Comparison of ENCODE assay signal across 23 cellular contexts in genomic region chr12:1367331-1367730, GRCh38.
DNase-seq lines count a peak whose midpoint lies in the region; ATAC-seq, FAIRE-seq and TF ChIP-seq lines count a peak whose summit lies in the region.
"Had no signal": no experiment of that assay in that cellular context is flagged by ENCODE, and none has a peak within 500 bp of the region (broad histone marks: within the 10 kb centered on the region; RNA-seq: fewer than 3 reads in every experiment).

No MANE protein-coding gene starts in this region.

- H3K36me3 ChIP-seq in cardiac muscle cell = no peaks in the 10 kb centered on the region
- H3K36me3 ChIP-seq in astrocyte (ENCODE audit: insufficient read depth, low read length) = no peaks in the 10 kb centered on the region
- H3K36me3 ChIP-seq: BE2C, SJSA1 had no signal

- no peak for FAIRE-seq in astrocyte (lab: Jason Lieb, UNC)
- FAIRE-seq: GM12878, GM19239, K562 had no signal

- H3K27me3 ChIP-seq in cardiac muscle cell (no peaks in the 10 kb centered on the region), astrocyte (ENCODE audit: insufficient read depth, low read length) (no peaks in the 10 kb centered on the region)
- H3K27me3 ChIP-seq: BE2C, SJSA1 had no signal

- DNase-seq in cardiac muscle cell (ENCODE audit: low read depth in 1 of 2, low spot score in 1 of 2) = no peak
- DNase-seq in Right ventricle myocardium superior = no peak
- DNase-seq in astrocyte (ENCODE audit: low read depth) = no peak
- DNase-seq in renal cortical epithelial cell (ENCODE audit: low read depth) = peak; percentile 6
- no peak for DNase-seq in DMS53 (lab: John Stamatoyannopoulos, UW)
- no peak for DNase-seq in stimulated activated naive CD8-positive, alpha-beta T cell treated with anti-CD3 and anti-CD28 coated beads, Interleukin-15, amount 100 ng/mL, for 72 hours
- DNase-seq: BE2C; Caco-2; CD4-positive, CD25-positive, alpha-beta regulatory T cell; DMS153; EL; NCI-H1105 treated with DMSO at 0.1 percent for 48 hours; NCI-H1694; NCI-H2081 treated with DMSO at 0.1 percent for 48 hours; NCI-H345 had no signal

- H3K4me2 ChIP-seq in astrocyte (ENCODE audit: low read length) = peak overlapping the region; percentile 46
- H3K4me2 ChIP-seq: GM23338 had no signal

- H3K9me3 Mint-ChIP-seq in astrocyte (ENCODE audit: unreplicated experiment) (no peaks in the 10 kb centered on the region), nephron (no peaks in the 10 kb centered on the region)
- H3K9me3 Mint-ChIP-seq in stimulated activated naive CD8-positive, alpha-beta T cell treated with anti-CD3 and anti-CD28 coated beads, Interleukin-15, amount 100 ng/mL, for 72 hours = no peaks in the 10 kb centered on the region
- H3K9me3 Mint-ChIP-seq: GM23338 had no signal

- H3K27me3 Mint-ChIP-seq in astrocyte (ENCODE audit: low read depth, unreplicated experiment) (no peaks in the 10 kb centered on the region), nephron (ENCODE audit: low read depth) (no peaks in the 10 kb centered on the region)
- H3K27me3 Mint-ChIP-seq in stimulated activated naive CD8-positive, alpha-beta T cell treated with anti-CD3 and anti-CD28 coated beads, Interleukin-15, amount 100 ng/mL, for 72 hours = no peaks in the 10 kb centered on the region
- H3K27me3 Mint-ChIP-seq: CD4-positive, CD25-positive, alpha-beta regulatory T cell had no signal

- H3K4me1 Mint-ChIP-seq in astrocyte (ENCODE audit: low read depth, unreplicated experiment) (peaks cover 44% of the 10 kb centered on the region), nephron (peaks cover 21% of the 10 kb centered on the region)
- no peaks in the 10 kb centered on the region for H3K4me1 Mint-ChIP-seq in stimulated activated naive CD8-positive, alpha-beta T cell treated with anti-CD3 and anti-CD28 coated beads, Interleukin-15, amount 100 ng/mL, for 72 hours

- H3K27ac ChIP-seq in cardiac muscle cell (peak overlapping the region; percentile 98), astrocyte (ENCODE audit: low read depth, low read length) (no peak overlapping the region)
- H3K27ac ChIP-seq: SJSA1 had no signal

- no peak for ATAC-seq in Right ventricle myocardium superior (ENCODE audit: poor library complexity)
- ATAC-seq in stimulated activated naive CD8-positive, alpha-beta T cell treated with anti-CD3 and anti-CD28 coated beads, Interleukin-15, amount 100 ng/mL, for 72 hours = no peak
- ATAC-seq in HG02763 (IDR thresholded peaks at IDR 0.05; ENCODE audit: unreplicated experiment) = no peak
- ATAC-seq: GM12878, GM23338, K562, Panc1 had no signal

- H4K20me1 ChIP-seq in astrocyte (ENCODE audit: insufficient read depth, low read length) = no peaks in the 10 kb centered on the region

- H3K9ac ChIP-seq in astrocyte (ENCODE audit: low read length) = no peak overlapping the region

- intact Hi-C loops in Right ventricle myocardium superior (cut with DNase I) = no loop called here

- no peak overlapping the region for H3K4me3 ChIP-seq in cardiac muscle cell
- no peak overlapping the region for H3K4me3 ChIP-seq in astrocyte (ENCODE audit: insufficient read depth, low read depth, low read length)
- H3K4me3 ChIP-seq: GM12878, GM23338, K562, SJSA1 had no signal

- H3K27ac Mint-ChIP-seq in astrocyte (ENCODE audit: unreplicated experiment) (no peak overlapping the region), nephron (peak overlapping the region in 2 of 3 experiments; percentile 7 to 62)
- H3K27ac Mint-ChIP-seq in stimulated activated naive CD8-positive, alpha-beta T cell treated with anti-CD3 and anti-CD28 coated beads, Interleukin-15, amount 100 ng/mL, for 72 hours = no peak overlapping the region
- H3K27ac Mint-ChIP-seq: CD4-positive, CD25-positive, alpha-beta regulatory T cell; GM23338 had no signal

- H3K4me1 ChIP-seq in cardiac muscle cell (ENCODE audit: low read depth) = peaks cover 74% of the 10 kb centered on the region
- H3K4me1 ChIP-seq in astrocyte (ENCODE audit: insufficient read depth, low read length) = peaks cover 4% of the 10 kb centered on the region
- H3K4me1 ChIP-seq: BE2C, SJSA1 had no signal

- H3K79me2 ChIP-seq in astrocyte (ENCODE audit: insufficient read depth, low read length) = no peaks in the 10 kb centered on the region

- no peak overlapping the region for H2AFZ ChIP-seq in astrocyte (ENCODE audit: low read depth, low read length)
- H2AFZ ChIP-seq: GM23338 had no signal

- H3K9me3 ChIP-seq in cardiac muscle cell (ENCODE audit: low read depth) = no peaks in the 10 kb centered on the region
- no peaks in the 10 kb centered on the region for H3K9me3 ChIP-seq in astrocyte (ENCODE audit: insufficient read depth, low read depth, low read length)
- H3K9me3 ChIP-seq: BE2C, Caco-2, SJSA1 had no signal

- H3K4me3 Mint-ChIP-seq in astrocyte (ENCODE audit: unreplicated experiment) (no peak overlapping the region), nephron (no peak overlapping the region)
- H3K4me3 Mint-ChIP-seq in stimulated activated naive CD8-positive, alpha-beta T cell treated with anti-CD3 and anti-CD28 coated beads, Interleukin-15, amount 100 ng/mL, for 72 hours = no peak overlapping the region
- H3K4me3 Mint-ChIP-seq: CD4-positive, CD25-positive, alpha-beta regulatory T cell; GM23338 had no signal

- TF ChIP-seq CTCF in cardiac muscle cell (IDR thresholded peaks at IDR 0.05; ENCODE audit: low read depth, low read length) (no peak), astrocyte (IDR thresholded peaks at IDR 0.05; ENCODE audit: insufficient read depth, low read depth, low read length) (no peak), nephron (IDR thresholded peaks at IDR 0.05; ENCODE audit: unreplicated experiment in 3 of 3) (no peak)

- H3K36me3 Mint-ChIP-seq in astrocyte (ENCODE audit: low read depth, unreplicated experiment) = peaks cover 2% of the 10 kb centered on the region
- peaks cover 8% of the 10 kb centered on the region for H3K36me3 Mint-ChIP-seq in nephron (ENCODE audit: low read depth)

Comparison
In these comparisons a context has a peak if more than half of its experiments do, and no peak if none do; other contexts are left out.
1. H3K27ac Mint-ChIP-seq: peak in nephron (2 of 3); none in astrocyte (single experiment) and stimulated activated naive CD8-positive, alpha-beta T cell treated with anti-CD3 and anti-CD28 coated beads, Interleukin-15, amount 100 ng/mL, for 72 hours (0 of 2).